ENCODE assay signal across 17 cellular contexts in genomic region chr10:32693441-32693979, GRCh38.
DNase-seq lines count a peak whose midpoint lies in the region; ATAC-seq and TF ChIP-seq lines count a peak whose summit lies in the region.
"Had no signal": no experiment of that assay in that cellular context is flagged by ENCODE, and none has a peak within 500 bp of the region (broad histone marks: within the 10 kb centered on the region; RNA-seq: fewer than 3 reads in every experiment).

No MANE protein-coding gene starts in this region.

- H3K36me3 ChIP-seq in CD4-positive, CD25-positive, alpha-beta regulatory T cell (ENCODE audit: control insufficient read depth, insufficient read depth, low read length), result peaks cover 16% of the 10 kb centered on the region
- H3K36me3 ChIP-seq: BE2C had no signal

- ATAC-seq in CD4-positive, CD25-positive, alpha-beta regulatory T cell (ENCODE audit: low read depth in 2 of 2), result no peak
- no peak for ATAC-seq in foreskin keratinocyte
- no peak for ATAC-seq in GM21515 (IDR thresholded peaks at IDR 0.05; ENCODE audit: unreplicated experiment)

- no peak overlapping the region for H3K4me3 ChIP-seq in CD4-positive, CD25-positive, alpha-beta regulatory T cell (ENCODE audit: low read depth, low read length)
- H3K4me3 ChIP-seq in LNCaP clone FGC (ENCODE audit: low read depth, low read length), result no peak overlapping the region
- H3K4me3 ChIP-seq: BLaER1 had no signal

- peaks cover 0 to 3% (median 0%) of the 10 kb centered on the region in 4 donors for H3K4me1 Mint-ChIP-seq in CD4-positive, CD25-positive, alpha-beta regulatory T cell
- H3K4me1 Mint-ChIP-seq in immature natural killer cell, result no peaks in the 10 kb centered on the region
- H3K4me1 Mint-ChIP-seq: CD4-positive, alpha-beta memory T cell; CD8-positive, alpha-beta memory T cell had no signal

- TF ChIP-seq CTCF in LNCaP clone FGC (IDR thresholded peaks at IDR 0.05; ENCODE audit: control insufficient read depth, extremely low read depth, insufficient read depth) (no peak), foreskin keratinocyte (conservative IDR thresholded peaks at IDR 0.05) (no peak)

- H3K4me1 ChIP-seq in CD4-positive, CD25-positive, alpha-beta regulatory T cell (ENCODE audit: control insufficient read depth, insufficient read depth, low read length, poor library complexity, severe bottlenecking), result no peaks in the 10 kb centered on the region
- H3K4me1 ChIP-seq in foreskin keratinocyte, result peaks cover 18% of the 10 kb centered on the region
- H3K4me1 ChIP-seq: BE2C, BLaER1 had no signal

- no peaks in the 10 kb centered on the region for H3K27me3 ChIP-seq in CD4-positive, CD25-positive, alpha-beta regulatory T cell (ENCODE audit: control insufficient read depth, insufficient read depth, low read length)
- H3K27me3 ChIP-seq in foreskin keratinocyte, result no peaks in the 10 kb centered on the region
- H3K27me3 ChIP-seq: BE2C, BLaER1 had no signal

- no peak overlapping the region for H3K27ac ChIP-seq in CD4-positive, CD25-positive, alpha-beta regulatory T cell (ENCODE audit: insufficient read depth, low read length, poor library complexity, severe bottlenecking)
- H3K27ac ChIP-seq in foreskin keratinocyte, result no peak overlapping the region
- H3K27ac ChIP-seq: BLaER1 had no signal

- H3K36me3 Mint-ChIP-seq in CD4-positive, CD25-positive, alpha-beta regulatory T cell, result peaks cover 42% of the 10 kb centered on the region
- H3K36me3 Mint-ChIP-seq in immature natural killer cell, result peaks cover 27 to 54% (median 36%) of the 10 kb centered on the region in 3 donors

- H3K4me3 Mint-ChIP-seq in CD4-positive, CD25-positive, alpha-beta regulatory T cell, result no peak overlapping the region
- H3K4me3 Mint-ChIP-seq in immature natural killer cell, result no peak overlapping the region
- H3K4me3 Mint-ChIP-seq: CD4-positive, alpha-beta memory T cell; CD8-positive, alpha-beta memory T cell had no signal

- no peaks in the 10 kb centered on the region for H3K27me3 Mint-ChIP-seq in CD4-positive, CD25-positive, alpha-beta regulatory T cell
- peaks cover 0 to 2% (median 0%) of the 10 kb centered on the region in 3 donors for H3K27me3 Mint-ChIP-seq in immature natural killer cell (ENCODE audit: low read depth in 3 of 3)
- H3K27me3 Mint-ChIP-seq: CD4-positive, alpha-beta memory T cell; CD8-positive, alpha-beta memory T cell had no signal

- DNase-seq in CD4-positive, CD25-positive, alpha-beta regulatory T cell, result no peak
- peak; percentile 92 for DNase-seq in LNCaP clone FGC (ENCODE audit: low read depth)
- peak; percentile 54 to 74 for DNase-seq in foreskin keratinocyte
- no peak for DNase-seq in immature natural killer cell
- no peak for DNase-seq in EL
- DNase-seq in DMS79 treated with DMSO at 0.1 percent for 48 hours (lab: John Stamatoyannopoulos, UW), result no peak
- DNase-seq: 8988T; ACHN; BE2C; C1 segment of cervical spinal cord; CD4-positive, alpha-beta memory T cell; CD8-positive, alpha-beta memory T cell; COR-L47; DND-41; GF-D8 had no signal

- peaks cover 2 to 21% (median 7%) of the 10 kb centered on the region in 7 donors for H3K9me3 Mint-ChIP-seq in CD4-positive, CD25-positive, alpha-beta regulatory T cell
- H3K9me3 Mint-ChIP-seq in immature natural killer cell, result peaks cover 0 to 22% (median 7%) of the 10 kb centered on the region in 6 donors

- H3K9me3 ChIP-seq in CD4-positive, CD25-positive, alpha-beta regulatory T cell (ENCODE audit: control insufficient read depth in 2 of 2, low read length in 2 of 2), result no peaks in the 10 kb centered on the region
- H3K9me3 ChIP-seq: BE2C had no signal

- peak overlapping the region in 2 of 3 donors; percentile 11 to 66 for H3K27ac Mint-ChIP-seq in CD4-positive, CD25-positive, alpha-beta regulatory T cell
- no peak overlapping the region for H3K27ac Mint-ChIP-seq in immature natural killer cell
- H3K27ac Mint-ChIP-seq: CD8-positive, alpha-beta memory T cell had no signal

Comparison
In these comparisons a context has a peak if more than half of its experiments do, and no peak if none do; other contexts are left out.
1. DNase-seq: peak in LNCaP clone FGC (single experiment) and foreskin keratinocyte (2 of 2); none in CD4-positive, CD25-positive, alpha-beta regulatory T cell (0 of 3), immature natural killer cell (0 of 3), EL (single experiment) and DMS79 treated with DMSO at 0.1 percent for 48 hours (single experiment).
2. H3K27ac Mint-ChIP-seq: peak in CD4-positive, CD25-positive, alpha-beta regulatory T cell (2 of 3); none in immature natural killer cell (0 of 6).